Comparison of ENCODE assay signal across 15 cellular contexts in genomic region chr3:112365035-112365434, GRCh38. TPM values are rescaled to one million over a fixed set of nuclear protein-coding genes. Genes with fewer than 3 reads are reported as not detected.
DNase-seq lines count a peak whose midpoint lies in the region; ATAC-seq, FAIRE-seq and TF ChIP-seq lines count a peak whose summit lies in the region.
"Had no signal": no experiment of that assay in that cellular context is flagged by ENCODE, and none has a peak within 500 bp of the region (broad histone marks: within the 10 kb centered on the region; RNA-seq: fewer than 3 reads in every experiment).

No MANE protein-coding gene starts in this region.

- peak overlapping the region; percentile 45 for H3K27ac Mint-ChIP-seq in activated T-cell treated with anti-CD3 and anti-CD28 coated beads, Interleukin-2, amount 50 U/mL, for 24 hours
- H3K27ac Mint-ChIP-seq in H9 (peak overlapping the region; percentile 0 to 50 (median 20); a peak in 3 of 7 replicates), astrocyte (ENCODE audit: unreplicated experiment) (peak overlapping the region; percentile 89)
- peak overlapping the region; percentile 25 for H3K27ac Mint-ChIP-seq in stimulated activated naive B cell treated with anti-CD40 and anti-IgM and Interleukin-4, amounts not matched to agents 10 μg/mL and 1 μg/mL and 100 μg/mL, for 72 hours

- H4K20me1 ChIP-seq in H9 (ENCODE audit: control insufficient read depth, insufficient read depth, insufficient read length) (no peaks in the 10 kb centered on the region), astrocyte (ENCODE audit: insufficient read depth, low read length) (no peaks in the 10 kb centered on the region)

- H3K27me3 ChIP-seq in H9 (ENCODE audit: insufficient read depth, low read length), result no peaks in the 10 kb centered on the region
- H3K27me3 ChIP-seq in astrocyte (ENCODE audit: insufficient read depth, low read length), result no peaks in the 10 kb centered on the region
- H3K27me3 ChIP-seq in esophagus squamous epithelium, result no peaks in the 10 kb centered on the region
- H3K27me3 ChIP-seq: tibial nerve had no signal

- FAIRE-seq in astrocyte (lab: Jason Lieb, UNC), result no peak

- H3K79me2 ChIP-seq in H9 (ENCODE audit: insufficient read depth, low read length) (no peaks in the 10 kb centered on the region), astrocyte (ENCODE audit: insufficient read depth, low read length) (no peaks in the 10 kb centered on the region)

- H2AFZ ChIP-seq in H9 (ENCODE audit: low read length) (no peak overlapping the region), astrocyte (ENCODE audit: low read depth, low read length) (no peak overlapping the region)

- H3K4me3 ChIP-seq in astrocyte (ENCODE audit: insufficient read depth, low read depth, low read length), result no peak overlapping the region
- no peak overlapping the region for H3K4me3 ChIP-seq in esophagus squamous epithelium
- H3K4me3 ChIP-seq: tibial nerve had no signal

- no peak overlapping the region for H3K4ac ChIP-seq in H9 (ENCODE audit: low read depth, low read length)

- H2BK15ac ChIP-seq in H9 (ENCODE audit: low read depth, low read length), result no peak overlapping the region

- WGBS in H9 (ENCODE audit: extremely low coverage, insufficient read length, low lambda C conversion rate), result no CpG with 5 or more reads among the region's 2 CpGs
- WGBS in esophagus squamous epithelium, 2 donors, result 63 to 75% methylated on average over 2 of the region's 2 CpGs

- no peak overlapping the region for H3K56ac ChIP-seq in H9 (ENCODE audit: insufficient read length, low read depth, low read length)

- H3K79me1 ChIP-seq in H9 (ENCODE audit: insufficient read depth, low read depth, low read length, poor library complexity, severe bottlenecking), result no peaks in the 10 kb centered on the region

- no peaks in the 10 kb centered on the region for H3K36me3 ChIP-seq in astrocyte (ENCODE audit: insufficient read depth, low read length)
- peaks cover 0 to 3% (median 0%) of the 10 kb centered on the region in 3 donors for H3K36me3 ChIP-seq in esophagus squamous epithelium

- ATAC-seq in stimulated activated naive B cell treated with anti-CD40 and anti-IgM and Interleukin-4, amounts not matched to agents 10 μg/mL and 1 μg/mL and 100 μg/mL, for 72 hours (replicated peaks), result no peak
- no peak for ATAC-seq in GM19324 (IDR thresholded peaks at IDR 0.05; ENCODE audit: low FRiP score, unreplicated experiment)

- H3K4me2 ChIP-seq in H9 (ENCODE audit: insufficient read depth, insufficient read length, low read length) (no peak overlapping the region), astrocyte (ENCODE audit: low read length) (peak overlapping the region; percentile 21)

- no peak overlapping the region for H3K23ac ChIP-seq in H9 (ENCODE audit: insufficient read length, low read depth, low read length)

- H3K14ac ChIP-seq in H9 (ENCODE audit: insufficient read depth, low read length), result no peak overlapping the region

- H4K5ac ChIP-seq in H9 (ENCODE audit: insufficient read length, low read depth, low read length), result no peak overlapping the region

- no peak for TF ChIP-seq CTCF in H9 (conservative IDR thresholded peaks at IDR 0.05)
- TF ChIP-seq CTCF in astrocyte (IDR thresholded peaks at IDR 0.05; ENCODE audit: insufficient read depth, low read depth, low read length), result no peak
- TF ChIP-seq CTCF in esophagus squamous epithelium (IDR thresholded peaks at IDR 0.05), result no peak

- H3K27me3 Mint-ChIP-seq in activated T-cell treated with anti-CD3 and anti-CD28 coated beads, Interleukin-2, amount 50 U/mL, for 24 hours, result no peaks in the 10 kb centered on the region
- H3K27me3 Mint-ChIP-seq in H9 (ENCODE audit: low read depth), result no peaks in the 10 kb centered on the region
- H3K27me3 Mint-ChIP-seq in astrocyte (ENCODE audit: low read depth, unreplicated experiment), result no peaks in the 10 kb centered on the region
- no peaks in the 10 kb centered on the region for H3K27me3 Mint-ChIP-seq in stimulated activated naive B cell treated with anti-CD40 and anti-IgM and Interleukin-4, amounts not matched to agents 10 μg/mL and 1 μg/mL and 100 μg/mL, for 72 hours
- H3K27me3 Mint-ChIP-seq: T-cell had no signal

- H4K8ac ChIP-seq in H9 (replicated peaks; ENCODE audit: insufficient read length, low read depth, low read length), result no peak overlapping the region

- no peak overlapping the region for H2BK12ac ChIP-seq in H9 (ENCODE audit: insufficient read length, low read depth, low read length)

- H3K18ac ChIP-seq in H9 (ENCODE audit: insufficient read length, low read depth, low read length), result no peak overlapping the region

- no peak overlapping the region for H2BK5ac ChIP-seq in H9 (ENCODE audit: insufficient read length, low read length)

- H3K4me1 ChIP-seq in H9 (ENCODE audit: insufficient read depth, low read length) (no peaks in the 10 kb centered on the region), astrocyte (ENCODE audit: insufficient read depth, low read length) (peaks cover 4% of the 10 kb centered on the region), esophagus squamous epithelium (peaks cover 0 to 14% (median 3%) of the 10 kb centered on the region in 3 donors)

- no peaks in the 10 kb centered on the region for H3K9me3 Mint-ChIP-seq in activated T-cell treated with anti-CD3 and anti-CD28 coated beads, Interleukin-2, amount 50 U/mL, for 24 hours
- H3K9me3 Mint-ChIP-seq in H9 (no peaks in the 10 kb centered on the region), astrocyte (ENCODE audit: unreplicated experiment) (no peaks in the 10 kb centered on the region)
- no peaks in the 10 kb centered on the region for H3K9me3 Mint-ChIP-seq in stimulated activated naive B cell treated with anti-CD40 and anti-IgM and Interleukin-4, amounts not matched to agents 10 μg/mL and 1 μg/mL and 100 μg/mL, for 72 hours
- H3K9me3 Mint-ChIP-seq: T-cell had no signal

- no peak overlapping the region for H4K91ac ChIP-seq in H9 (ENCODE audit: insufficient read length, low read depth, low read length)

- H3K9me3 ChIP-seq in H9 (ENCODE audit: control insufficient read depth, low read depth, low read length) (no peaks in the 10 kb centered on the region), astrocyte (ENCODE audit: insufficient read depth, low read depth, low read length) (no peaks in the 10 kb centered on the region), esophagus squamous epithelium (no peaks in the 10 kb centered on the region)
- H3K9me3 ChIP-seq: tibial nerve had no signal

- intact Hi-C loops in esophagus squamous epithelium (cut with DNase I), result no loop called here

- no peak overlapping the region for H3K4me3 Mint-ChIP-seq in activated T-cell treated with anti-CD3 and anti-CD28 coated beads, Interleukin-2, amount 50 U/mL, for 24 hours
- H3K4me3 Mint-ChIP-seq in H9 (no peak overlapping the region), astrocyte (ENCODE audit: unreplicated experiment) (no peak overlapping the region)
- H3K4me3 Mint-ChIP-seq in stimulated activated naive B cell treated with anti-CD40 and anti-IgM and Interleukin-4, amounts not matched to agents 10 μg/mL and 1 μg/mL and 100 μg/mL, for 72 hours, result peak overlapping the region in 1 of 2 donors; percentile 18

- no peak overlapping the region for H3T11ph ChIP-seq in H9 (ENCODE audit: low read length)

- H3K27ac ChIP-seq in H9 (ENCODE audit: insufficient read length, low read depth, low read length) (no peak overlapping the region), astrocyte (ENCODE audit: low read depth, low read length) (peak overlapping the region; percentile 11), esophagus squamous epithelium (peak overlapping the region in 1 of 4 donors; percentile 7)

- no peak overlapping the region for H2BK20ac ChIP-seq in H9 (ENCODE audit: low read depth, low read length, poor library complexity, severe bottlenecking)

- H3K23me2 ChIP-seq in H9 (ENCODE audit: insufficient read length, low read depth, low read length, poor library complexity, severe bottlenecking), result no peaks in the 10 kb centered on the region

- H2AK5ac ChIP-seq in H9 (ENCODE audit: insufficient read length, low read length), result no peak overlapping the region

- H3K9ac ChIP-seq in H9 (ENCODE audit: extremely low read depth, insufficient read length, low read length) (no peak overlapping the region), astrocyte (ENCODE audit: low read length) (no peak overlapping the region)

- no peak for TF ChIP-seq POLR2A in esophagus squamous epithelium (IDR thresholded peaks at IDR 0.05)

- peaks cover 63% of the 10 kb centered on the region for H3K36me3 Mint-ChIP-seq in activated T-cell treated with anti-CD3 and anti-CD28 coated beads, Interleukin-2, amount 50 U/mL, for 24 hours (ENCODE audit: low read depth)
- H3K36me3 Mint-ChIP-seq in H9 (ENCODE audit: insufficient read depth in 1 of 3, low read depth in 3 of 3) (peaks cover 34 to 49% (median 44%) of the 10 kb centered on the region in 3 experiments; a peak in 6 of 7 replicates), astrocyte (ENCODE audit: low read depth, unreplicated experiment) (peaks cover 3% of the 10 kb centered on the region)
- H3K36me3 Mint-ChIP-seq in stimulated activated naive B cell treated with anti-CD40 and anti-IgM and Interleukin-4, amounts not matched to agents 10 μg/mL and 1 μg/mL and 100 μg/mL, for 72 hours, result peaks cover 25 to 55% of the 10 kb centered on the region in 2 donors

- DNase-seq in activated T-cell treated with anti-CD3 and anti-CD28 coated beads, Interleukin-2, amount 50 U/mL, for 24 hours, result no peak
- no peak for DNase-seq in activated T-cell treated with anti-CD3 and anti-CD28 coated beads, Interleukin-2, amount 50 U/mL, for 48 hours
- DNase-seq in H9 (no peak), astrocyte (ENCODE audit: low read depth) (no peak), inferior parietal cortex (ENCODE audit: extremely low spot score) (no peak), esophagus squamous epithelium (lab: John Stamatoyannopoulos, UW) (no peak)
- DNase-seq in stimulated activated naive B cell treated with anti-CD40 and anti-IgM and Interleukin-4, amounts not matched to agents 10 μg/mL and 1 μg/mL and 100 μg/mL, for 72 hours, result no peak
- DNase-seq: activated CD8-positive, alpha-beta memory T cell treated with anti-CD3 and anti-CD28 coated beads for 24 hours; DMS79 treated with DMSO at 0.1 percent for 48 hours; hypothalamus; IMR-90; midbrain; T-cell had no signal

- no peak overlapping the region for H2BK120ac ChIP-seq in H9 (ENCODE audit: low read depth, low read length, poor library complexity, severe bottlenecking)

- peaks cover 34% of the 10 kb centered on the region for H3K4me1 Mint-ChIP-seq in activated T-cell treated with anti-CD3 and anti-CD28 coated beads, Interleukin-2, amount 50 U/mL, for 24 hours (ENCODE audit: low read depth)
- H3K4me1 Mint-ChIP-seq in H9 (peaks cover 10 to 14% of the 10 kb centered on the region in 2 experiments; a peak in 3 of 4 replicates), astrocyte (ENCODE audit: low read depth, unreplicated experiment) (peaks cover 23% of the 10 kb centered on the region)
- peaks cover 24 to 29% of the 10 kb centered on the region in 2 donors for H3K4me1 Mint-ChIP-seq in stimulated activated naive B cell treated with anti-CD40 and anti-IgM and Interleukin-4, amounts not matched to agents 10 μg/mL and 1 μg/mL and 100 μg/mL, for 72 hours

RNA-seq across cellular contexts. Expression of gene CD200, which starts 32.1 kb away (rescaled TPM):
- 51.6 and 56.0 TPM in 2 replicates for total RNA-seq in H9 (2021)
- total RNA-seq in astrocyte, result 11.1 and 13.2 TPM in 2 replicates
- 1 to 10 TPM in 3 of 4 donors, under 1 TPM in 1; 0.27 to 8.4 (median 1.4) TPM for total RNA-seq in esophagus squamous epithelium

Comparison
In these comparisons a context has a peak if more than half of its experiments do, and no peak if none do; other contexts are left out.
1. H3K27ac Mint-ChIP-seq: peak in every context shown above with its lines; median percentile 89 in astrocyte; 45 in activated T-cell treated with anti-CD3 and anti-CD28 coated beads, Interleukin-2, amount 50 U/mL, for 24 hours; 25 in stimulated activated naive B cell treated with anti-CD40 and anti-IgM and Interleukin-4, amounts not matched to agents 10 μg/mL and 1 μg/mL and 100 μg/mL, for 72 hours; 20 in H9.